ENCODE assay signal across 16 cellular contexts in the genomic region with DNA sequence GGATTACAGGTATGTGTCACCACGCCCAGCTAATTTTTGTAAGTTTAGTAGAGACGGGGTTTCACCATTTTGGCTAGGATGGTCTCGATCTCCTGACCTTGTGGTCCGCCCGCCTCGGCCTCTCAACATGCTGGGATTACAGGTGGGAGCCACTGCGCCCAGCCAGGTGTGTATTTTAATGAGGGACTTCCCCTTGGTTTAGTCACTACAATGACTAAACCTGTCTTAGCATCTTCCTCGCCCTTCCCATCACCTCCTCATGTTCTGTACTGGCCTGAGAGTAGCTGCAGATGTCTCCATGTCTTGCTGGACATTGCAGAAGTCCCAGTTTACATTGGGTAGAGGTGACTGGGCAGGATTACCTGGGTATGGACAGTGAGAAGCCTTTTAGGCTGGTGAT. TPM values are rescaled to one million over a fixed set of nuclear protein-coding genes. Genes with fewer than 3 reads are reported as not detected.
A peak's percentile ranks its signal among the peaks of the same experiment; 100 is the strongest.
DNase-seq lines count a peak whose midpoint lies in the region; ATAC-seq, FAIRE-seq and TF ChIP-seq lines count a peak whose summit lies in the region.
"Had no signal": no experiment of that assay in that cellular context is flagged by ENCODE, and none has a peak within 500 bp of the region (broad histone marks: within the 10 kb centered on the region; RNA-seq: fewer than 3 reads in every experiment).

No MANE protein-coding gene starts in this region.

- H3K9me3 ChIP-seq in CD4-positive, alpha-beta T cell (ENCODE audit: control insufficient read depth, low read length): no peaks in the 10 kb centered on the region
- H3K9me3 ChIP-seq in keratinocyte (ENCODE audit: control insufficient read depth, low read depth, low read length): no peaks in the 10 kb centered on the region
- H3K9me3 ChIP-seq: HAP-1, suprapubic skin had no signal

- dilution Hi-C loops in keratinocyte (cut with MboI; ENCODE audit: extremely low pct_ligation_motif_present, low sequenced_read_pairs): no loop called here

- DNase-seq in activated CD4-positive, CD25-positive, alpha-beta regulatory T cell treated with anti-CD3 and anti-CD28 coated beads, Interleukin-2, amount 50 U/mL, for 72 hours: no peak
- DNase-seq in CD4-positive, alpha-beta T cell: no peak
- DNase-seq in activated B cell treated with CpG ODN at 0.5 μM for 24 hours (no peak), keratinocyte (ENCODE audit: low read depth, low spot score) (no peak), SKM-1 (lab: John Stamatoyannopoulos, UW; ENCODE audit: unreplicated experiment) (no peak)
- DNase-seq: NCI-H1105 treated with DMSO at 0.1 percent for 48 hours; SHP77 treated with DMSO at 0.1 percent for 48 hours; stimulated activated CD4-positive, alpha-beta T cell treated with anti-CD3 and anti-CD28 coated beads, Interleukin-15, amount 100 ng/mL, for 24 hours had no signal

- peaks cover 18% of the 10 kb centered on the region for H3K9me1 ChIP-seq in keratinocyte (ENCODE audit: control insufficient read depth, extremely low read depth, insufficient read depth, low read length)

- POLR2A ChIA-PET in CD4-positive, alpha-beta T cell (lab: Charles Lee): interaction anchor here (1.0 to 12.9 kb wide), 5 partner anchors 9 to 272 kb away, joined by 3 to 271 read pairs (median 31); partner anchors contain the start of genes PRMT7, SLC7A6 and SLC7A6OS
- POLR2A ChIA-PET in activated B cell treated with CpG ODN at 0.5 μM for 24 hours (lab: Charles Lee): interaction anchor here (0.6 to 1.0 kb wide), 2 partner anchors 10 to 127 kb away, joined by 3 read pairs; no protein-coding TSS in a partner anchor

- CTCF ChIA-PET in CD4-positive, alpha-beta T cell (lab: Charles Lee): interaction anchor here (0.8 to 5.7 kb wide), 4 partner anchors 10 to 55 kb away, joined by 3 to 41 read pairs (median 8); partner anchors contain the start of gene SLC7A6
- CTCF ChIA-PET in activated B cell treated with CpG ODN at 0.5 μM for 24 hours (lab: Charles Lee): interaction anchor here (1.2 to 2.6 kb wide), 3 partner anchors 10 to 12 kb away, joined by 3 to 13 read pairs (median 9); partner anchors contain the start of gene SLC7A6

- H3K4me2 ChIP-seq in keratinocyte (ENCODE audit: control insufficient read depth, extremely low read depth, insufficient read depth, low read depth, low read length): no peak overlapping the region

- no peak for TF ChIP-seq CTCF in CD4-positive, alpha-beta T cell (IDR thresholded peaks at IDR 0.05)
- TF ChIP-seq CTCF in activated B cell treated with CpG ODN at 0.5 μM for 24 hours (IDR thresholded peaks at IDR 0.05) (no peak), keratinocyte (optimal IDR thresholded peaks at IDR 0.05 in 1 of 3, IDR thresholded peaks at IDR 0.05 in 1 of 3, conservative IDR thresholded peaks at IDR 0.05 in 1 of 3; ENCODE audit: extremely low read depth in 1 of 3, insufficient read depth in 2 of 3, low read length in 3 of 3) (no peak)

- peak overlapping the region; percentile 94 for H3K27ac Mint-ChIP-seq in CD4-positive, alpha-beta T cell
- H3K27ac Mint-ChIP-seq in activated B cell treated with CpG ODN at 0.5 μM for 24 hours: peak overlapping the region; percentile 69
- H3K27ac Mint-ChIP-seq: progenitor cell of endocrine pancreas had no signal

- peak overlapping the region; percentile 89 for H3K4me3 Mint-ChIP-seq in CD4-positive, alpha-beta T cell
- no peak overlapping the region for H3K4me3 Mint-ChIP-seq in activated B cell treated with CpG ODN at 0.5 μM for 24 hours

- H3K4me1 ChIP-seq in keratinocyte (ENCODE audit: control insufficient read depth, extremely low read depth, insufficient read depth, low read length): peaks cover 43% of the 10 kb centered on the region
- H3K4me1 ChIP-seq: HAP-1 had no signal

- no peak overlapping the region for H3K9ac ChIP-seq in keratinocyte (ENCODE audit: control insufficient read depth, extremely low read depth, insufficient read depth, low read length)

- peaks cover 77% of the 10 kb centered on the region for H3K4me1 Mint-ChIP-seq in CD4-positive, alpha-beta T cell (ENCODE audit: low read depth)
- H3K4me1 Mint-ChIP-seq in activated B cell treated with CpG ODN at 0.5 μM for 24 hours: peaks cover 58% of the 10 kb centered on the region

- H3K4me3 ChIP-seq in keratinocyte (ENCODE audit: control insufficient read depth in 2 of 3, extremely low read depth in 1 of 3, insufficient read depth in 2 of 3, low read depth in 1 of 3, low read length in 3 of 3): no peak overlapping the region
- H3K4me3 ChIP-seq: HAP-1, suprapubic skin had no signal

- no peaks in the 10 kb centered on the region for H3K27me3 ChIP-seq in CD4-positive, alpha-beta T cell (ENCODE audit: control insufficient read depth, insufficient read depth, low read length)
- no peaks in the 10 kb centered on the region for H3K27me3 ChIP-seq in keratinocyte (ENCODE audit: control insufficient read depth, extremely low read depth, insufficient read depth, low read length)
- H3K27me3 ChIP-seq: suprapubic skin had no signal

- peak; percentile 30 to 42 for ATAC-seq in activated CD4-positive, CD25-positive, alpha-beta regulatory T cell treated with anti-CD3 and anti-CD28 coated beads, Interleukin-2, amount 50 U/mL, for 24 hours
- no peak for ATAC-seq in CD4-positive, alpha-beta T cell (ENCODE audit: poor library complexity)
- ATAC-seq in activated B cell treated with CpG ODN at 0.5 μM for 24 hours (ENCODE audit: low read depth) (no peak), GM21526 (IDR thresholded peaks at IDR 0.05; ENCODE audit: low FRiP score, unreplicated experiment) (no peak), GM19452 (IDR thresholded peaks at IDR 0.05; ENCODE audit: unreplicated experiment) (no peak)

- H3K27me3 Mint-ChIP-seq in CD4-positive, alpha-beta T cell: no peaks in the 10 kb centered on the region
- H3K27me3 Mint-ChIP-seq in activated B cell treated with CpG ODN at 0.5 μM for 24 hours: no peaks in the 10 kb centered on the region
- H3K27me3 Mint-ChIP-seq: progenitor cell of endocrine pancreas had no signal

- peaks cover 72% of the 10 kb centered on the region for H3K36me3 Mint-ChIP-seq in CD4-positive, alpha-beta T cell (ENCODE audit: low read depth)
- H3K36me3 Mint-ChIP-seq in activated B cell treated with CpG ODN at 0.5 μM for 24 hours (ENCODE audit: low read depth): peaks cover 52% of the 10 kb centered on the region

- peak overlapping the region; percentile 71 for H3K27ac ChIP-seq in CD4-positive, alpha-beta T cell (ENCODE audit: low read depth, low read length)
- H3K27ac ChIP-seq in keratinocyte (ENCODE audit: control insufficient read depth, insufficient read depth, low read length): no peak overlapping the region
- H3K27ac ChIP-seq: epithelial cell of prostate, suprapubic skin had no signal

- H3K36me3 ChIP-seq in keratinocyte (ENCODE audit: control insufficient read depth in 2 of 2, extremely low read depth in 1 of 2, insufficient read depth in 2 of 2, low read length in 2 of 2): peaks cover 11 to 25% of the 10 kb centered on the region in 2 experiments

- peak; percentile 48 for FAIRE-seq in keratinocyte (lab: Jason Lieb, UNC)
- FAIRE-seq: colon had no signal

- no peaks in the 10 kb centered on the region for H3K9me3 Mint-ChIP-seq in CD4-positive, alpha-beta T cell
- H3K9me3 Mint-ChIP-seq in activated B cell treated with CpG ODN at 0.5 μM for 24 hours: no peaks in the 10 kb centered on the region

- peaks cover 41% of the 10 kb centered on the region for H3K79me2 ChIP-seq in keratinocyte (ENCODE audit: control insufficient read depth, insufficient read depth, low read length)

- intact Hi-C loops in CD4-positive, alpha-beta T cell (cut with DNase I, micrococcal nuclease): loop anchor here in 1 of 2 experiments (2.0 kb wide), 1 partner anchor 13 kb away; no protein-coding TSS in a partner anchor
- intact Hi-C loops in activated B cell treated with CpG ODN at 0.5 μM for 24 hours (cut with micrococcal nuclease): no loop called here

- no peak overlapping the region for H2AFZ ChIP-seq in keratinocyte (ENCODE audit: control insufficient read depth, low read length)

- H4K20me1 ChIP-seq in keratinocyte (ENCODE audit: control insufficient read depth, extremely low read depth, insufficient read depth, low read length): peaks cover 20% of the 10 kb centered on the region

RNA-seq across cellular contexts. Expression of gene SLC7A6, which starts 9.6 kb away (rescaled TPM):
- 100 to 1,000 TPM; 187 to 197 TPM for total RNA-seq in CD4-positive, alpha-beta T cell
- 52.5 and 54.1 TPM in 2 replicates for total RNA-seq in activated B cell treated with CpG ODN at 0.5 μM for 24 hours
- 35.0 to 45.9 TPM (median 43.4 TPM) in 3 replicates for polyA plus RNA-seq in keratinocyte
- 11.6 TPM for polyA plus RNA-seq in keratinocyte (2011; ENCODE audit: low read depth)
- polyA plus RNA-seq in keratinocyte (2011; cell fraction: cytosol; rRNA removed): 15.5 and 20.5 TPM in 2 replicates
- 113 and 126 TPM in 2 replicates for polyA plus RNA-seq in keratinocyte (2011; cell fraction: nucleus; rRNA removed)
- 13.9 and 24.3 TPM in 2 replicates for polyA plus RNA-seq in keratinocyte (2012; ENCODE audit: low replicate concordance)
- polyA minus RNA-seq in keratinocyte: 85.4 to 135 TPM (median 106 TPM) in 3 replicates
- polyA minus RNA-seq in keratinocyte (2011; cell fraction: cytosol; rRNA and poly(A)+ RNA removed): 28.0 TPM
- polyA minus RNA-seq in keratinocyte (2011; cell fraction: nucleus; rRNA and poly(A)+ RNA removed): 70.1 and 116 TPM in 2 replicates

RNA-seq across cellular contexts. Expression of gene PLA2G15, which starts 28.7 kb away (rescaled TPM):
- 1 to 10 TPM; 4.3 to 4.7 TPM for total RNA-seq in CD4-positive, alpha-beta T cell
- total RNA-seq in activated B cell treated with CpG ODN at 0.5 μM for 24 hours: 5.7 and 8.6 TPM in 2 replicates
- 9.2 to 16.6 TPM (median 12.1 TPM) in 3 replicates for polyA plus RNA-seq in keratinocyte
- polyA plus RNA-seq in keratinocyte (2011; ENCODE audit: low read depth): 11.9 TPM
- 4.5 and 7.1 TPM in 2 replicates for polyA plus RNA-seq in keratinocyte (2011; cell fraction: cytosol; rRNA removed)
- polyA plus RNA-seq in keratinocyte (2011; cell fraction: nucleus; rRNA removed): 26.5 and 29.3 TPM in 2 replicates
- 11.6 and 11.8 TPM in 2 replicates for polyA plus RNA-seq in keratinocyte (2012; ENCODE audit: low replicate concordance)
- 11.7 to 22.2 TPM (median 18.8 TPM) in 3 replicates for polyA minus RNA-seq in keratinocyte
- 13.6 TPM for polyA minus RNA-seq in keratinocyte (2011; cell fraction: cytosol; rRNA and poly(A)+ RNA removed)
- polyA minus RNA-seq in keratinocyte (2011; cell fraction: nucleus; rRNA and poly(A)+ RNA removed): 21.2 and 24.3 TPM in 2 replicates

RNA-seq across cellular contexts. Expression of gene SLC7A6OS, which starts 36.9 kb away (rescaled TPM):
- total RNA-seq in CD4-positive, alpha-beta T cell: 10 to 100 TPM; 29.0 to 32.1 TPM
- total RNA-seq in activated B cell treated with CpG ODN at 0.5 μM for 24 hours: 34.8 and 42.0 TPM in 2 replicates
- polyA plus RNA-seq in keratinocyte: 9.5 to 12.6 TPM (median 9.8 TPM) in 3 replicates
- polyA plus RNA-seq in keratinocyte (2011; ENCODE audit: low read depth): 36.8 TPM
- 6.5 and 7.8 TPM in 2 replicates for polyA plus RNA-seq in keratinocyte (2011; cell fraction: cytosol; rRNA removed)
- polyA plus RNA-seq in keratinocyte (2011; cell fraction: nucleus; rRNA removed): 13.1 and 14.7 TPM in 2 replicates
- polyA plus RNA-seq in keratinocyte (2012; ENCODE audit: low replicate concordance): 8.5 and 11.8 TPM in 2 replicates
- polyA minus RNA-seq in keratinocyte: 3.0 to 7.2 TPM (median 5.6 TPM) in 3 replicates
- polyA minus RNA-seq in keratinocyte (2011; cell fraction: cytosol; rRNA and poly(A)+ RNA removed): 3.5 TPM
- 4.0 and 5.4 TPM in 2 replicates for polyA minus RNA-seq in keratinocyte (2011; cell fraction: nucleus; rRNA and poly(A)+ RNA removed)

RNA-seq across cellular contexts. Expression of gene PRMT7, which starts 36.9 kb away (rescaled TPM):
- 10 to 100 TPM; 46.3 to 51.0 TPM for total RNA-seq in CD4-positive, alpha-beta T cell
- 41.8 and 50.3 TPM in 2 replicates for total RNA-seq in activated B cell treated with CpG ODN at 0.5 μM for 24 hours
- polyA plus RNA-seq in keratinocyte: 25.8 to 30.2 TPM (median 27.4 TPM) in 3 replicates
- 23.5 TPM for polyA plus RNA-seq in keratinocyte (2011; ENCODE audit: low read depth)
- 12.3 and 14.4 TPM in 2 replicates for polyA plus RNA-seq in keratinocyte (2011; cell fraction: cytosol; rRNA removed)
- 58.2 and 68.9 TPM in 2 replicates for polyA plus RNA-seq in keratinocyte (2011; cell fraction: nucleus; rRNA removed)
- polyA plus RNA-seq in keratinocyte (2012; ENCODE audit: low replicate concordance): 17.3 and 22.9 TPM in 2 replicates
- 33.4 to 44.0 TPM (median 35.0 TPM) in 3 replicates for polyA minus RNA-seq in keratinocyte
- 39.1 TPM for polyA minus RNA-seq in keratinocyte (2011; cell fraction: cytosol; rRNA and poly(A)+ RNA removed)
- 24.9 and 36.1 TPM in 2 replicates for polyA minus RNA-seq in keratinocyte (2011; cell fraction: nucleus; rRNA and poly(A)+ RNA removed)

RNA-seq across cellular contexts. Expression of gene ESRP2, which starts 38.0 kb away (rescaled TPM):
- not detected for total RNA-seq in CD4-positive, alpha-beta T cell
- 0.10 and 0.40 TPM in 2 replicates for total RNA-seq in activated B cell treated with CpG ODN at 0.5 μM for 24 hours
- polyA plus RNA-seq in keratinocyte: 34.8 to 53.9 TPM (median 39.2 TPM) in 3 replicates
- polyA plus RNA-seq in keratinocyte (2011; ENCODE audit: low read depth): 17.9 TPM
- polyA plus RNA-seq in keratinocyte (2011; cell fraction: cytosol; rRNA removed): 20.2 and 23.8 TPM in 2 replicates
- polyA plus RNA-seq in keratinocyte (2011; cell fraction: nucleus; rRNA removed): 93.9 and 100 TPM in 2 replicates
- polyA plus RNA-seq in keratinocyte (2012; ENCODE audit: low replicate concordance): 31.4 and 42.0 TPM in 2 replicates
- polyA minus RNA-seq in keratinocyte: 68.0 to 78.2 TPM (median 73.5 TPM) in 3 replicates
- 35.1 TPM for polyA minus RNA-seq in keratinocyte (2011; cell fraction: cytosol; rRNA and poly(A)+ RNA removed)
- 44.2 and 52.1 TPM in 2 replicates for polyA minus RNA-seq in keratinocyte (2011; cell fraction: nucleus; rRNA and poly(A)+ RNA removed)

Comparison
In these comparisons a context has a peak if more than half of its experiments do, and no peak if none do; other contexts are left out.
1. ATAC-seq: peak in activated CD4-positive, CD25-positive, alpha-beta regulatory T cell treated with anti-CD3 and anti-CD28 coated beads, Interleukin-2, amount 50 U/mL, for 24 hours (2 of 2); none in CD4-positive, alpha-beta T cell (single experiment), activated B cell treated with CpG ODN at 0.5 μM for 24 hours (single experiment), GM21526 (single experiment) and GM19452 (single experiment).